In the genomic region with DNA sequence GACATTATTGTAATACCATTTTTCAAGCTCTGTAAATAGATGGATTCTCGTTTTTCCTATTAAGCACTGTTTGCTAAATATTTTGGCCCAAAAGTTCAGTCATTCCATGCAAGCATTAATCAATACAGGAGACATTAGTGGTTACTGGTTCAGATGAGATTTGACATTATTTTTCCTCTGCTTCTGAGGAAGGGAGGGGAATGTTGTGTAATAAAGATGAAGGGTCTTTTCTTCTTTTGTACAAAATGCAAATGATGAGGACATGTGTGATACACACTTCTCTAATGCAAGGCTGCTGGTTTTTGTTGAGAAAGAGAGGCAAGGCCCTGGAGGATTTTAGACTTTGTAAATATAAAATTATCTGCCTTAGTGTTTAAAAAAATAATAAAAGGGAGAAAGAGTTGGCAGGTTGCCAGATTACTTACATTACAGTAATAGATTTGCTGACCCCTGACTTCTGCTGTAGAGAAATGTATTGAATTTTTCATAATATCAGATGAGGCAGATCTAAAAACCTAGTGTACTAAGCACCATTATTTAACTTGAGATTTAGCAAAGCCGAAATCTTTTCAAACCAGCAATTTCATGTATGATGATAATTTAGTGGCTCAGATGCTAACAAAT, we compare ENCODE assay signal across 10 cellular contexts.
A peak's percentile ranks its signal among the peaks of the same experiment; 100 is the strongest.
DNase-seq lines count a peak whose midpoint lies in the region; ATAC-seq and TF ChIP-seq lines count a peak whose summit lies in the region.
"Had no signal": no experiment of that assay in that cellular context is flagged by ENCODE, and none has a peak within 500 bp of the region (broad histone marks: within the 10 kb centered on the region; RNA-seq: fewer than 3 reads in every experiment).

No MANE protein-coding gene starts in this region.

- no peaks in the 10 kb centered on the region for H3K27me3 Mint-ChIP-seq in Calu3 (ENCODE audit: unreplicated experiment)
- H3K27me3 Mint-ChIP-seq: naive thymus-derived CD8-positive, alpha-beta T cell had no signal

- ATAC-seq in activated naive CD4-positive, alpha-beta T cell treated with anti-CD3 and anti-CD28 coated beads, Interleukin-2, amount 50 U/mL, for 72 hours: no peak
- ATAC-seq in GM18909 (IDR thresholded peaks at IDR 0.05; ENCODE audit: poor library complexity, unreplicated experiment): no peak
- ATAC-seq: naive thymus-derived CD8-positive, alpha-beta T cell had no signal

- H3K4me1 ChIP-seq in ACC112 (ENCODE audit: control insufficient read depth, insufficient read depth, low read length, unreplicated experiment) (peaks cover 71% of the 10 kb centered on the region), muscle layer of duodenum (ENCODE audit: control insufficient read depth in 1 of 2, insufficient read depth in 2 of 2, low read length in 2 of 2) (peaks cover 32 to 59% of the 10 kb centered on the region in 2 donors)

- DNase-seq in Calu3 (no peak), NCI-H524 (lab: John Stamatoyannopoulos, UW) (no peak), GM19240 (ENCODE audit: insufficient read length, low spot score) (no peak), anterior cingulate cortex (lab: John Stamatoyannopoulos, UW) (no peak)
- DNase-seq in activated naive CD4-positive, alpha-beta T cell treated with anti-CD3 and anti-CD28 coated beads, Interleukin-2, amount 50 U/mL, for 72 hours (ENCODE audit: low spot score in 2 of 2): no peak
- DNase-seq: naive thymus-derived CD8-positive, alpha-beta T cell had no signal

- intact Hi-C loops in Calu3 (cut with micrococcal nuclease; ENCODE audit: unreplicated experiment): no loop called here

- H3K9me3 ChIP-seq in muscle layer of duodenum (ENCODE audit: control insufficient read depth in 1 of 2, low read length in 2 of 2): no peaks in the 10 kb centered on the region

- no peak overlapping the region for H3K4me3 Mint-ChIP-seq in Calu3 (ENCODE audit: low read depth, unreplicated experiment)

- H3K4me3 ChIP-seq in ACC112 (ENCODE audit: low read depth, low read length): no peak overlapping the region
- H3K4me3 ChIP-seq in muscle layer of duodenum (ENCODE audit: low read depth in 1 of 2, low read length in 2 of 2): no peak overlapping the region
- H3K4me3 ChIP-seq: PC-9 had no signal

- peak overlapping the region; percentile 97 for H3K27ac ChIP-seq in ACC112 (ENCODE audit: low read depth, low read length)
- H3K27ac ChIP-seq in muscle layer of duodenum (ENCODE audit: low read length): peak overlapping the region; percentile 84

- peaks cover 38% of the 10 kb centered on the region for H3K79me2 ChIP-seq in ACC112 (ENCODE audit: control insufficient read depth, insufficient read depth, low read length, unreplicated experiment)

- BruUV-seq in Calu3 (replicated peaks; lab: Mats Ljungman, UMichigan): no TSS peak

- no peaks in the 10 kb centered on the region for H3K27me3 ChIP-seq in ACC112 (ENCODE audit: insufficient read depth, low read length)
- H3K27me3 ChIP-seq in muscle layer of duodenum (ENCODE audit: low read depth, low read length): no peaks in the 10 kb centered on the region

- no peaks in the 10 kb centered on the region for H3K9me3 Mint-ChIP-seq in Calu3 (ENCODE audit: low read depth, unreplicated experiment)
- peaks cover 0 to 10% of the 10 kb centered on the region in 2 donors for H3K9me3 Mint-ChIP-seq in activated naive CD4-positive, alpha-beta T cell treated with anti-CD3 and anti-CD28 coated beads, Interleukin-2, amount 50 U/mL, for 72 hours

- H3K36me3 ChIP-seq in ACC112 (ENCODE audit: insufficient read depth, low read length) (peaks cover 20% of the 10 kb centered on the region), muscle layer of duodenum (ENCODE audit: control insufficient read depth in 1 of 2, insufficient read depth in 2 of 2, low read length in 2 of 2) (peaks cover 11 to 34% of the 10 kb centered on the region in 2 donors)

- H2AFZ ChIP-seq in ACC112 (ENCODE audit: low read length, unreplicated experiment): no peak overlapping the region
- H2AFZ ChIP-seq: PC-9 had no signal

- H3K4me1 Mint-ChIP-seq in Calu3 (ENCODE audit: low read depth, unreplicated experiment): peaks cover 61% of the 10 kb centered on the region

- peak overlapping the region; percentile 14 for H3K27ac Mint-ChIP-seq in Calu3 (ENCODE audit: unreplicated experiment)
- H3K27ac Mint-ChIP-seq in activated naive CD4-positive, alpha-beta T cell treated with anti-CD3 and anti-CD28 coated beads, Interleukin-2, amount 50 U/mL, for 72 hours: peak overlapping the region; percentile 65 to 92

- CTCF ChIA-PET in Calu3 (lab: Charles Lee): interaction anchor here (0.6 to 2.4 kb wide), 2 partner anchors 43 to 1166 kb away, joined by 4 to 10 read pairs; no protein-coding TSS in a partner anchor

- TF ChIP-seq CTCF in Calu3 (IDR thresholded peaks at IDR 0.05; ENCODE audit: unreplicated experiment): no peak

- H3K36me3 Mint-ChIP-seq in Calu3 (ENCODE audit: insufficient read depth, unreplicated experiment): peaks cover 29% of the 10 kb centered on the region
- H3K36me3 Mint-ChIP-seq in activated naive CD4-positive, alpha-beta T cell treated with anti-CD3 and anti-CD28 coated beads, Interleukin-2, amount 50 U/mL, for 72 hours: peaks cover 37 to 85% of the 10 kb centered on the region in 2 donors
